In the genomic region with DNA sequence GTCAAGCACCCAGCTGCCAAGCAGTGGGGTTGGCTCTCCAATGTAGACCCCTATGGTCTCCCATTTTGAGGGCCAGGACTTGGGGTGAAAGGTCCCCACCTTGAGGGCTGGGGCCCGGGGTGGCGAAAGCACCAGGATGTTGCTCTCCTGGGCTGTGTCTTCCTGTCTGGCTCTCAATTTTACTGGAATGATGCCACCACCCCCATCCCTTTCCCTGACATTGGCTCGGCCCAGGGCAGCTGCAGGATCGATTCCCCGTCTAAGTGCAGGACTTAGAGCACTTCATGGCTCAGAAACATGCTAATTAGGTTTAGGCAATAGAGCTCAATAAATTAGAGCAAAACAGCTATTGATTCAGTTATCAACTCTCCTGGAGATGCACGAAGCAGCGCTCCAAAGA, we compare ENCODE assay signal across 22 cellular contexts. TPM values are rescaled to one million over a fixed set of nuclear protein-coding genes. Genes with fewer than 3 reads are reported as not detected.
"Had no signal": no experiment of that assay in that cellular context is flagged by ENCODE, and none has a peak within 500 bp of the region (broad histone marks: within the 10 kb centered on the region; RNA-seq: fewer than 3 reads in every experiment).

No MANE protein-coding gene starts in this region.

- DNase-seq: activated CD4-positive, alpha-beta T cell treated with anti-CD3 and anti-CD28 coated beads for 48 hours; activated CD4-positive, alpha-beta T cell treated with anti-CD3 and anti-CD28 coated beads, Interleukin-2, amount 50 U/mL, for 4 hours; activated CD4-positive, CD25-positive, alpha-beta regulatory T cell treated with anti-CD3 and anti-CD28 coated beads, Interleukin-2, amount 50 U/mL, for 72 hours; activated CD8-positive, alpha-beta memory T cell treated with anti-CD3 and anti-CD28 coated beads, Interleukin-2, amount 50 U/mL, for 48 hours; activated CD8-positive, alpha-beta T cell treated with anti-CD3 and anti-CD28 coated beads, Interleukin-2, amount 10 ng/mL, durations not matched to agents 7 days and 5 days; activated gamma-delta T cell; activated naive CD4-positive, alpha-beta T cell treated with anti-CD3 and anti-CD28 coated beads, Interleukin-2, amount 50 U/mL, for 16 hours; activated naive CD8-positive, alpha-beta T cell treated with anti-CD3 and anti-CD28 coated beads, Interleukin-2, amount 10 ng/mL, durations not matched to agents 7 days and 5 days; activated T-cell treated with anti-CD3 and anti-CD28 coated beads, Interleukin-2, amount 50 U/mL, for 1 hour; aorta; MG63; MV-4-11; NCI-H1092 treated with DMSO at 0.1 percent for 48 hours; NCI-H1417 treated with DMSO at 0.1 percent for 48 hours; NCI-H1694; NCI-H2029; NCI-H510A treated with DMSO at 0.1 percent for 48 hours; NCI-H69; NK-92 treated with Interleukin-12 subunit alpha and Interleukin-12 subunit beta, amount 100 ng/mL, for 24 hours; SHP77 treated with DMSO at 0.1 percent for 48 hours had no signal

- H3K9me3 ChIP-seq: breast epithelium had no signal

- H3K36me3 ChIP-seq: breast epithelium, MG63 had no signal

- H3K4me2 ChIP-seq: KMS-11 had no signal

- H3K4me3 ChIP-seq: breast epithelium, MG63 had no signal

- H3K4me1 ChIP-seq: breast epithelium had no signal

- H3K27me3 ChIP-seq: breast epithelium, MG63 had no signal

- H3K27ac ChIP-seq: breast epithelium, KMS-11 had no signal

- H3K9ac ChIP-seq: KMS-11 had no signal

RNA-seq across cellular contexts. Expression of gene HSPA12A, which starts 27.0 kb away (rescaled TPM):
- total RNA-seq: activated CD8-positive, alpha-beta T cell treated with anti-CD3 and anti-CD28 coated beads, Interleukin-2, amount 10 ng/mL, durations not matched to agents 7 days and 5 days had no signal
